ENCODE assay signal across 9 cellular contexts in the genomic region with DNA sequence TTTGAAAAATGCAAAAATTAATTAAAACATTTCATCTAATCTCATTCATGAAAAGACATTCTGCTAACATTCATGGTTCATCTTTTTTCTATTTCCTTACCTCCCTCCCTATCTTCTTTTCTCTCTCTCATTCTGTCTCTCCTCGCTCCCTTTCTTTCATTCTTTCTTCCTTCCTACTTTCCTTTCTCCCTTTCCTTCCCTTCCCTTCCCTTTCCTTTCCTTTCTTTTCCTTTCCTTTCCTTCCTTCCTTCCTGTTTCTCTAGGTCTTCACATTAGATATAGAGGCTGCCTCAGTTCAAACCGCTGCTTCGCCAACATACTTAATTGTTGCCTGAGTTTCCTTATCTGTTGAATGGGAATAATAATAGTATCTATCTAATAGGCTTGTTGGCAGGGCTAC. TPM values are rescaled to one million over a fixed set of nuclear protein-coding genes. Genes with fewer than 3 reads are reported as not detected.
"Had no signal": no experiment of that assay in that cellular context is flagged by ENCODE, and none has a peak within 500 bp of the region (broad histone marks: within the 10 kb centered on the region; RNA-seq: fewer than 3 reads in every experiment).

No MANE protein-coding gene starts in this region.

- H3K4me3 ChIP-seq: GM12878 had no signal

- ATAC-seq: GM12878 had no signal

- FAIRE-seq: G401.6, GM12878, GM12891, GM12892, GM18507, GM19239 had no signal

- DNase-seq: GDM1, GF-D8 had no signal

RNA-seq across cellular contexts. Expression of a gene that starts 21.9 kb away (rescaled TPM):
- total RNA-seq: G401, GM12878 had no signal

RNA-seq across cellular contexts. Expression of a gene that starts 25.8 kb away (rescaled TPM):
- total RNA-seq: G401 had no signal

RNA-seq across cellular contexts. Expression of a gene that starts 46.3 kb away (rescaled TPM):
- total RNA-seq: G401 had no signal
